Comparison of ENCODE assay signal across 1 cellular context in genomic region chr5:59608745-59609144, GRCh38.
TF ChIP-seq lines count a peak whose summit lies in the region.

No MANE protein-coding gene starts in this region.

TF ChIP-seq in SK-N-SH, 30 proteins besides CTCF, POLR2A, EP300 and RAD21 (continued from another document):
- TF ChIP-seq, protein P1, sequence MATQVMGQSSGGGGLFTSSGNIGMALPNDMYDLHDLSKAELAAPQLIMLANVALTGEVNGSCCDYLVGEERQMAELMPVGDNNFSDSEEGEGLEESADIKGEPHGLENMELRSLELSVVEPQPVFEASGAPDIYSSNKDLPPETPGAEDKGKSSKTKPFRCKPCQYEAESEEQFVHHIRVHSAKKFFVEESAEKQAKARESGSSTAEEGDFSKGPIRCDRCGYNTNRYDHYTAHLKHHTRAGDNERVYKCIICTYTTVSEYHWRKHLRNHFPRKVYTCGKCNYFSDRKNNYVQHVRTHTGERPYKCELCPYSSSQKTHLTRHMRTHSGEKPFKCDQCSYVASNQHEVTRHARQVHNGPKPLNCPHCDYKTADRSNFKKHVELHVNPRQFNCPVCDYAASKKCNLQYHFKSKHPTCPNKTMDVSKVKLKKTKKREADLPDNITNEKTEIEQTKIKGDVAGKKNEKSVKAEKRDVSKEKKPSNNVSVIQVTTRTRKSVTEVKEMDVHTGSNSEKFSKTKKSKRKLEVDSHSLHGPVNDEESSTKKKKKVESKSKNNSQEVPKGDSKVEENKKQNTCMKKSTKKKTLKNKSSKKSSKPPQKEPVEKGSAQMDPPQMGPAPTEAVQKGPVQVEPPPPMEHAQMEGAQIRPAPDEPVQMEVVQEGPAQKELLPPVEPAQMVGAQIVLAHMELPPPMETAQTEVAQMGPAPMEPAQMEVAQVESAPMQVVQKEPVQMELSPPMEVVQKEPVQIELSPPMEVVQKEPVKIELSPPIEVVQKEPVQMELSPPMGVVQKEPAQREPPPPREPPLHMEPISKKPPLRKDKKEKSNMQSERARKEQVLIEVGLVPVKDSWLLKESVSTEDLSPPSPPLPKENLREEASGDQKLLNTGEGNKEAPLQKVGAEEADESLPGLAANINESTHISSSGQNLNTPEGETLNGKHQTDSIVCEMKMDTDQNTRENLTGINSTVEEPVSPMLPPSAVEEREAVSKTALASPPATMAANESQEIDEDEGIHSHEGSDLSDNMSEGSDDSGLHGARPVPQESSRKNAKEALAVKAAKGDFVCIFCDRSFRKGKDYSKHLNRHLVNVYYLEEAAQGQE (IDR thresholded peaks at IDR 0.05; ENCODE audit: low read depth, low read length): no peak
- TF ChIP-seq FOXM1 (IDR thresholded peaks at IDR 0.05; ENCODE audit: low read depth) (no peak), TCF12 (IDR thresholded peaks at IDR 0.05) (peak; percentile 82), FOSL2 (IDR thresholded peaks at IDR 0.05; ENCODE audit: borderline replicate concordance, low read depth) (peak; percentile 60; the same call in 1 of the 2 replicates), IRF3 (IDR thresholded peaks at IDR 0.05; ENCODE audit: low read depth, low read length) (no peak), MEF2A (IDR thresholded peaks at IDR 0.05; ENCODE audit: borderline replicate concordance, low read depth) (no peak), MAX (IDR thresholded peaks at IDR 0.05; ENCODE audit: low read depth) (no peak), EZH2phosphoT487 (IDR thresholded peaks at IDR 0.05; ENCODE audit: borderline replicate concordance, low read depth) (no peak), NRF1 (IDR thresholded peaks at IDR 0.05; ENCODE audit: low read depth, low read length) (no peak), GABPA (IDR thresholded peaks at IDR 0.05; ENCODE audit: low read depth) (no peak), GATA2 (CRISPR knock-in tag; IDR thresholded peaks at IDR 0.05) (no peak), RFX5 (IDR thresholded peaks at IDR 0.05; ENCODE audit: low read length) (no peak), MXI1 (IDR thresholded peaks at IDR 0.05; ENCODE audit: low read depth, low read length) (no peak), ZBTB33 (IDR thresholded peaks at IDR 0.05; ENCODE audit: borderline replicate concordance, low read depth) (no peak), ELF1 (IDR thresholded peaks at IDR 0.05) (no peak), TAF1 (IDR thresholded peaks at IDR 0.05; ENCODE audit: borderline replicate concordance, low read depth, low read length) (no peak), JUND (IDR thresholded peaks at IDR 0.05) (peak; percentile 56)
